ENCODE assay signal across 1 cellular context in genomic region chr19:13060964-13061927, GRCh38.
A peak's percentile ranks its signal among the peaks of the same experiment; 100 is the strongest.
TF ChIP-seq lines count a peak whose summit lies in the region.

No MANE protein-coding gene starts in this region.

TF ChIP-seq in HEK293, 187 proteins besides CTCF, POLR2A, EP300 and RAD21 (continued from another document):
- TF ChIP-seq ZNF280C (tag by site-specific recombination; IDR thresholded peaks at IDR 0.05), result no peak
- 0 out of 2 replicates have a peak, but pooled peaks have one; percentile 54 for TF ChIP-seq PATZ1 (tag by site-specific recombination; IDR thresholded peaks at IDR 0.05)
